1 cellular context compared by ENCODE assay signal in the genomic region with DNA sequence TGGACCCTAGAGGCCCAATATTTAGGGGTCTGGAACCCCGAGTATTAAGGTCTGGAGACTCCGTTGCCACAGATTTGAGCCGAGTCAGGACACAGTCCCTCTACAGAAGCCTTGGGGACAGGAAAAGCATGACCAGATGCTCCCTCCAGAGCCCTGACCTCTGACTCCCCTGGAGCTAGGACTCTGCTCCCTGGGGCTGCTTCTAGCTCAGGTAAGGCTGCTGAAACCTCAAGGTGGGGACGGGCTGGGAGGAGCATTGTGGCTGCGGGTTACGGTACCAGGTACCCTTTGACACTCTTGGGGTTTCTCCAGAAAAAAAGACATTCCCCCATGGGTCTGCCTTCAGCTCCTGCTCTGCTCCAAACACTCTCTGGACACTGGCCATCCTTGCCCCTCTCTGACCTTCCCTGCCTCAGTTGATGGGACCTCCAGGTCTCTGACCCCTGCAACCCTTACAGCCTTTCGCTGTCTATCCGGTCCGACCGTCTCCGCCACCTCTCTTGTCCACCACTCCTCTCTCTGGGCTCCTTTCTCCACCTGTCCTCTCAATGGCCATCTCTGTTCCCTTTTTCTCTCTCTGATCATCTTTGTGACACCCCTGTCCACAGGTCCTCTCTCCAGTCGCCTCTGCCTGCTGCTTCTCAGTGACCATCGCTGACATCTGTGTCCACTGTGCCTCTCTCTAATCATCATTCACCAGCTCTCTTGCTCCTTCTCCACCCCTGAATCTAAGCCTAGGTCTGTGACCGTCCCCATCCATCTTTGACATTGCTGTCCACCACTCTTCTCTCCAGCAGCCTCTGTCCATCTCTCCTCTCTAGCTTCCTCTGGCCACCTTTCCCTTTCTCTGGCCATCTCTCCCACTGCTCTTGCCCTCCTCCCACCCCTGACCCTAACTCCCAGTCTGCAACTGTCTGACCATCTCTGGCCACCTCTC.
TF ChIP-seq lines count a peak whose summit lies in the region.

No MANE protein-coding gene starts in this region.

TF ChIP-seq in IMR-90, 13 proteins besides CTCF, POLR2A, EP300 and RAD21:
- TF ChIP-seq CHD1 (IDR thresholded peaks at IDR 0.05; ENCODE audit: low read depth, low read length) (no peak), RFX5 (IDR thresholded peaks at IDR 0.05; ENCODE audit: low read depth, low read length) (no peak), MAZ (IDR thresholded peaks at IDR 0.05; ENCODE audit: borderline replicate concordance, low read depth, low read length) (no peak), NFE2L2 (IDR thresholded peaks at IDR 0.05; ENCODE audit: low read depth, low read length) (no peak), SMC3 (IDR thresholded peaks at IDR 0.05; ENCODE audit: low read depth, low read length) (no peak), CEBPB (IDR thresholded peaks at IDR 0.05; ENCODE audit: low read depth, low read length) (no peak)
- TF ChIP-seq, protein P1, sequence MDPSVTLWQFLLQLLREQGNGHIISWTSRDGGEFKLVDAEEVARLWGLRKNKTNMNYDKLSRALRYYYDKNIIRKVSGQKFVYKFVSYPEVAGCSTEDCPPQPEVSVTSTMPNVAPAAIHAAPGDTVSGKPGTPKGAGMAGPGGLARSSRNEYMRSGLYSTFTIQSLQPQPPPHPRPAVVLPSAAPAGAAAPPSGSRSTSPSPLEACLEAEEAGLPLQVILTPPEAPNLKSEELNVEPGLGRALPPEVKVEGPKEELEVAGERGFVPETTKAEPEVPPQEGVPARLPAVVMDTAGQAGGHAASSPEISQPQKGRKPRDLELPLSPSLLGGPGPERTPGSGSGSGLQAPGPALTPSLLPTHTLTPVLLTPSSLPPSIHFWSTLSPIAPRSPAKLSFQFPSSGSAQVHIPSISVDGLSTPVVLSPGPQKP (IDR thresholded peaks at IDR 0.05; ENCODE audit: borderline replicate concordance, low read depth, low read length) = no peak
